18 cellular contexts compared by ENCODE assay signal in genomic region chr2:134361648-134362047, GRCh38.
A peak's percentile ranks its signal among the peaks of the same experiment; 100 is the strongest.
DNase-seq lines count a peak whose midpoint lies in the region; ATAC-seq, FAIRE-seq and TF ChIP-seq lines count a peak whose summit lies in the region.
"Had no signal": no experiment of that assay in that cellular context is flagged by ENCODE, and none has a peak within 500 bp of the region (broad histone marks: within the 10 kb centered on the region; RNA-seq: fewer than 3 reads in every experiment).

No MANE protein-coding gene starts in this region.

- peak overlapping the region; percentile 27 for H3K4me3 ChIP-seq in left ventricle myocardium inferior
- no peak overlapping the region for H3K4me3 ChIP-seq in tibial artery

- no peak overlapping the region for H3K27ac Mint-ChIP-seq in activated naive CD4-positive, alpha-beta T cell treated with anti-CD3 and anti-CD28 coated beads, Interleukin-2, amount 50 U/mL, for 72 hours
- H3K27ac Mint-ChIP-seq: natural killer cell treated with Interleukin-12 subunit alpha and Interleukin-12 subunit beta and Interleukin-15 and Interleukin-18, amount 100 ng/mL, for 72 hours had no signal

- H3K27ac ChIP-seq in left ventricle myocardium inferior (replicated peaks) (peak overlapping the region; percentile 88), tibial artery (peak overlapping the region; percentile 55 to 64)

- TF ChIP-seq CTCF in left ventricle myocardium inferior (IDR thresholded peaks at IDR 0.05; ENCODE audit: borderline replicate concordance) (no peak), tibial artery (IDR thresholded peaks at IDR 0.05) (no peak)

- H3K27me3 ChIP-seq in left ventricle myocardium inferior (ENCODE audit: low read depth) (no peaks in the 10 kb centered on the region), tibial artery (no peaks in the 10 kb centered on the region)

- ATAC-seq in activated naive CD4-positive, alpha-beta T cell treated with anti-CD3 and anti-CD28 coated beads, Interleukin-2, amount 50 U/mL, for 72 hours: peak; percentile 26 to 73
- ATAC-seq: natural killer cell treated with Interleukin-12 subunit alpha and Interleukin-12 subunit beta and Interleukin-15 and Interleukin-18, amount 100 ng/mL, for 72 hours; T-helper 17 cell had no signal

- H3K4me1 ChIP-seq in left ventricle myocardium inferior (peaks cover 58% of the 10 kb centered on the region), tibial artery (peaks cover 0 to 39% (median 23%) of the 10 kb centered on the region in 4 donors)

- no peak for FAIRE-seq in GM12892 (lab: Jason Lieb, UNC)
- no peak for FAIRE-seq in frontal cortex (lab: Jason Lieb, UNC)

- intact Hi-C loops in left ventricle myocardium inferior (cut with micrococcal nuclease): no loop called here
- intact Hi-C loops in tibial artery (cut with DNase I; ENCODE audit: low total_unique reads): no loop called here

- H3K9me3 ChIP-seq in left ventricle myocardium inferior (replicated peaks): no peaks in the 10 kb centered on the region
- H3K9me3 ChIP-seq in tibial artery: no peaks in the 10 kb centered on the region
- H3K9me3 ChIP-seq: thoracic aorta had no signal

- DNase-seq in activated naive CD4-positive, alpha-beta T cell treated with anti-CD3 and anti-CD28 coated beads, Interleukin-2, amount 50 U/mL, for 72 hours (ENCODE audit: low spot score in 2 of 2): no peak
- DNase-seq in activated naive CD4-positive, alpha-beta T cell treated with Interleukin-2 at 50 U/mL for 16 hours: no peak
- DNase-seq in NCI-H2227 treated with DMSO at 0.1 percent for 48 hours (lab: John Stamatoyannopoulos, UW) (peak; percentile 28), left ventricle myocardium inferior (no peak), tibial artery (no peak), GM12892 (ENCODE audit: insufficient read length) (no peak), frontal cortex (ENCODE audit: low spot score in 2 of 2) (no peak), NCI-H187 (lab: John Stamatoyannopoulos, UW) (no peak)
- DNase-seq: activated CD8-positive, alpha-beta memory T cell treated with anti-CD3 and anti-CD28 coated beads, Interleukin-2, amount 50 U/mL, for 4 hours; activated naive CD4-positive, alpha-beta T cell; Calu3; effector CD4-positive, alpha-beta T cell; Karpas-422; NCI-H510A; RPMI8226; T-helper 17 cell had no signal

- H3K36me3 Mint-ChIP-seq in activated naive CD4-positive, alpha-beta T cell treated with anti-CD3 and anti-CD28 coated beads, Interleukin-2, amount 50 U/mL, for 72 hours: peaks cover 0 to 24% of the 10 kb centered on the region in 2 donors

- no peaks in the 10 kb centered on the region for H3K9me3 Mint-ChIP-seq in activated naive CD4-positive, alpha-beta T cell treated with anti-CD3 and anti-CD28 coated beads, Interleukin-2, amount 50 U/mL, for 72 hours
- H3K9me3 Mint-ChIP-seq: natural killer cell treated with Interleukin-12 subunit alpha and Interleukin-12 subunit beta and Interleukin-15 and Interleukin-18, amount 100 ng/mL, for 72 hours had no signal

- TF ChIP-seq POLR2A in GM12892 (IDR thresholded peaks at IDR 0.05; ENCODE audit: low read depth, low read length): no peak

- peaks cover 20% of the 10 kb centered on the region for H3K36me3 ChIP-seq in left ventricle myocardium inferior
- peaks cover 0 to 15% (median 0%) of the 10 kb centered on the region in 3 donors for H3K36me3 ChIP-seq in tibial artery
- H3K36me3 ChIP-seq: thoracic aorta had no signal
